ENCODE assay signal across 11 cellular contexts in genomic region chr17:57097832-57098421, GRCh38. TPM values are rescaled to one million over a fixed set of nuclear protein-coding genes. Genes with fewer than 3 reads are reported as not detected.
DNase-seq lines count a peak whose midpoint lies in the region; ATAC-seq, FAIRE-seq and TF ChIP-seq lines count a peak whose summit lies in the region.
"Had no signal": no experiment of that assay in that cellular context is flagged by ENCODE, and none has a peak within 500 bp of the region (broad histone marks: within the 10 kb centered on the region; RNA-seq: fewer than 3 reads in every experiment).

No MANE protein-coding gene starts in this region.

- no peak overlapping the region for H3K27ac ChIP-seq in K562 (ENCODE audit: extremely low read depth, low read depth, low read length)
- peak overlapping the region; percentile 51 for H3K27ac ChIP-seq in iPS-20b (ENCODE audit: low read length)
- peak overlapping the region; percentile 34 to 99 (median 62) for H3K27ac ChIP-seq in transverse colon
- H3K27ac ChIP-seq: foreskin keratinocyte had no signal

- TF ChIP-seq EP300 in K562 (IDR thresholded peaks at IDR 0.05; ENCODE audit: low read length) (no peak), transverse colon (IDR thresholded peaks at IDR 0.05; ENCODE audit: low read depth) (no peak)

- no peak overlapping the region for H3K4me3 Mint-ChIP-seq in natural killer cell

- POLR2A ChIA-PET in K562 (lab: Yijun Ruan, JAX) = interaction anchor here (0.8 to 1.6 kb wide), 4 partner anchors 9 to 13 kb away, joined by 5 to 10 read pairs (median 6); partner anchors contain the start of gene AKAP1

- H3K27me3 Mint-ChIP-seq in natural killer cell (ENCODE audit: low read depth in 2 of 2) = no peaks in the 10 kb centered on the region

- H3K79me2 ChIP-seq in K562 (ENCODE audit: control insufficient read depth, insufficient read depth, low read length) = peaks cover 88% of the 10 kb centered on the region

- H3K9ac ChIP-seq in K562 (ENCODE audit: insufficient read depth in 1 of 2, low read depth in 2 of 2, low read length in 2 of 2) (peak overlapping the region in 1 of 2 experiments; percentile 42; a peak in 1 of 4 replicates), iPS-20b (ENCODE audit: low read depth, low read length) (no peak overlapping the region)

- no peak overlapping the region for H2AFZ ChIP-seq in K562 (ENCODE audit: low read depth, low read length)

- H3K9me1 ChIP-seq in K562 (ENCODE audit: control insufficient read depth, insufficient read depth, low read length) = no peaks in the 10 kb centered on the region

- no peaks in the 10 kb centered on the region for H3K36me3 Mint-ChIP-seq in natural killer cell

- peaks cover 12 to 17% of the 10 kb centered on the region in 2 experiments; a peak in 4 of 5 replicates for H3K4me1 ChIP-seq in K562 (replicated peaks in 1 of 2; ENCODE audit: control insufficient read depth in 2 of 2, insufficient read depth in 2 of 2, low read length in 2 of 2)
- peaks cover 23% of the 10 kb centered on the region; the same call in 1 of the 2 replicates for H3K4me1 ChIP-seq in iPS-20b (ENCODE audit: insufficient read depth, low read length)
- peaks cover 20 to 88% (median 36%) of the 10 kb centered on the region in 4 donors for H3K4me1 ChIP-seq in transverse colon
- H3K4me1 ChIP-seq: foreskin keratinocyte had no signal

- ATAC-seq in K562 (peak; percentile 43; the same call in 2 of the 3 replicates), GM21423 (IDR thresholded peaks at IDR 0.05; ENCODE audit: unreplicated experiment) (no peak), natural killer cell (no peak)
- ATAC-seq: foreskin keratinocyte had no signal

- peaks cover 8 to 22% of the 10 kb centered on the region in 2 donors for H3K4me1 Mint-ChIP-seq in natural killer cell

- H3K36me3 ChIP-seq in K562 (ENCODE audit: control insufficient read depth, insufficient read depth, low read length) (peaks cover 11% of the 10 kb centered on the region; the same call in 2 of the 3 replicates), iPS-20b (ENCODE audit: insufficient read depth, low read depth, low read length) (no peaks in the 10 kb centered on the region), transverse colon (no peaks in the 10 kb centered on the region)

- TF ChIP-seq CTCF in K562 (IDR thresholded peaks at IDR 0.05 in 2 of 3, conservative IDR thresholded peaks at IDR 0.05 in 1 of 3; ENCODE audit: insufficient read depth in 2 of 3, low read depth in 1 of 3, low read length in 3 of 3) (no peak), transverse colon (IDR thresholded peaks at IDR 0.05) (no peak), natural killer cell (IDR thresholded peaks at IDR 0.05) (no peak)

- no peaks in the 10 kb centered on the region for H3K9me3 Mint-ChIP-seq in natural killer cell

- peak; percentile 62 for FAIRE-seq in K562 (lab: Jason Lieb, UNC)
- FAIRE-seq: A204.1 had no signal

- DNase-seq in NCI-H1092 treated with DMSO at 0.1 percent for 48 hours (lab: John Stamatoyannopoulos, UW) (peak; percentile 17), NCI-H1092 (lab: John Stamatoyannopoulos, UW) (no peak), K562 (ENCODE audit: extremely low read depth in 1 of 4, low spot score in 3 of 4) (no peak), transverse colon (no peak), iPS-NIHi7 (ENCODE audit: extremely low spot score) (no peak), natural killer cell (no peak)
- DNase-seq: foreskin keratinocyte; stimulated activated CD4-positive, alpha-beta T cell treated with anti-CD3 and anti-CD28 coated beads, Interleukin-15, amount 100 ng/mL, for 24 hours had no signal

- TF ChIP-seq POLR2A in K562 (conservative IDR thresholded peaks at IDR 0.05) = no peak
- TF ChIP-seq POLR2A in transverse colon (IDR thresholded peaks at IDR 0.05) = no peak

- H3K4me3 ChIP-seq in K562 (no peak overlapping the region), iPS-20b (ENCODE audit: low read length) (no peak overlapping the region), transverse colon (no peak overlapping the region)

- TF ChIP-seq RAD21 in K562 (CRISPR knock-in tag; conservative IDR thresholded peaks at IDR 0.05 in 1 of 2, IDR thresholded peaks at IDR 0.05 in 1 of 2) = no peak

- H4K20me1 ChIP-seq in K562 (replicated peaks; ENCODE audit: control insufficient read depth, insufficient read depth, low read length) = peaks cover 32% of the 10 kb centered on the region

- CTCF ChIA-PET in K562 (lab: Yijun Ruan, JAX; ENCODE audit: low intra/inter-chr PET ratio) = no interaction called here

- 35% methylated on average over 2 of the region's 2 CpGs for WGBS in K562 (ENCODE audit: insufficient coverage, low coverage, missing lambda C conversion rate)
- 20 to 37% methylated on average over 1 to 2 of the region's 2 CpGs for WGBS in transverse colon (ENCODE audit: low coverage in 1 of 2), 2 donors

- intact Hi-C loops in K562 (cut with micrococcal nuclease) = no loop called here
- intact Hi-C loops in transverse colon (cut with DNase I; ENCODE audit: low total_unique reads) = no loop called here
- intact Hi-C loops in natural killer cell (cut with micrococcal nuclease) = no loop called here

- no peaks in the 10 kb centered on the region for H3K27me3 ChIP-seq in K562 (ENCODE audit: control insufficient read depth in 2 of 2, insufficient read depth in 2 of 2, low read length in 2 of 2)
- no peaks in the 10 kb centered on the region for H3K27me3 ChIP-seq in iPS-20b (ENCODE audit: insufficient read depth, low read length)
- no peaks in the 10 kb centered on the region for H3K27me3 ChIP-seq in transverse colon
- H3K27me3 ChIP-seq: foreskin keratinocyte had no signal

- H3K9me3 ChIP-seq in K562 (replicated peaks; ENCODE audit: control insufficient read depth, insufficient read depth, low read depth, low read length) (no peaks in the 10 kb centered on the region), iPS-20b (ENCODE audit: insufficient read depth, low read depth, low read length) (no peaks in the 10 kb centered on the region), transverse colon (no peaks in the 10 kb centered on the region)

- BruUV-seq in K562 (replicated peaks; lab: Mats Ljungman, UMichigan) = no TSS peak

- no peak overlapping the region for H3K4me2 ChIP-seq in K562 (ENCODE audit: insufficient read depth, low read length)

- in situ Hi-C loops in K562 (cut with MboI) = no loop called here
- in situ Hi-C loops in transverse colon (cut with MboI; ENCODE audit: low pct_ligation_motif_present in 1 of 4, low pct_unique_long_range_greater_than_20kb in 1 of 4, low sequenced_read_pairs in 3 of 4) = no loop called here

- no peak overlapping the region for H3K27ac Mint-ChIP-seq in natural killer cell

TF ChIP-seq in K562, 482 proteins besides CTCF, POLR2A, EP300 and RAD21:
- TF ChIP-seq BHLHE40 (IDR thresholded peaks at IDR 0.05; ENCODE audit: low read length) = peak; percentile 79
- TF ChIP-seq ZNF696 (CRISPR knock-in tag; conservative IDR thresholded peaks at IDR 0.05) = no peak
- TF ChIP-seq C11orf30 (IDR thresholded peaks at IDR 0.05; ENCODE audit: low read depth) = 0 out of 2 replicates have a peak, but pooled peaks have one; percentile 19
- TF ChIP-seq MAFG (tag; conservative IDR thresholded peaks at IDR 0.05) = 0 out of 2 replicates have a peak, but pooled peaks have one; percentile 17
- no peak for TF ChIP-seq RBM17 (IDR thresholded peaks at IDR 0.05; ENCODE audit: borderline replicate concordance, low read depth, low read length)
- TF ChIP-seq NFIC (IDR thresholded peaks at IDR 0.05) = peak; percentile 92

RNA-seq across cellular contexts. Expression of gene AKAP1, which starts 12.9 kb away (rescaled TPM):
- 47.3 and 76.5 TPM in 2 replicates for total RNA-seq in K562 (2011; cell fraction: chromatin; rRNA removed; ENCODE audit: low replicate concordance)
- total RNA-seq in K562 (2011; cell fraction: nucleolus; rRNA removed) = 65.9 and 69.3 TPM in 2 replicates
- 70.5 and 70.8 TPM in 2 replicates for total RNA-seq in K562 (2011; cell fraction: nucleoplasm; rRNA removed)
- total RNA-seq in K562 (2014; rRNA removed) (50.4 and 57.2 TPM in 2 replicates), K562 (2014; rRNA removed; fragmentation: Illumina TruSeq; extraction: Trizol) (24.5 and 29.4 TPM in 2 replicates), K562 (2015; rRNA removed; fragmentation: Illumina TruSeq; extraction: Trizol) (36.4 and 41.2 TPM in 2 replicates), K562 (2021) (40.7 and 44.9 TPM in 2 replicates), transverse colon (100 to 1,000 TPM; 137 to 193 (median 171) TPM), natural killer cell (10 to 100 TPM in 2 of 3 donors, 1 to 10 TPM in 1; 9.8 to 15.8 (median 11.4) TPM)
- polyA plus RNA-seq in K562 (2011; rRNA removed) (46.8 and 48.4 TPM in 2 replicates), K562 (2014; fragmentation: Illumina TruSeq; extraction: Trizol) (58.3 and 63.8 TPM in 2 replicates), K562 (2014; fragmentation: Nextera tagmentation; extraction: Ambion mirVana) (10 to 100 TPM; 12.9 to 13.2 TPM), K562 (2014; rRNA removed) (34.9 and 40.7 TPM in 2 replicates)
- polyA plus RNA-seq in K562 (2011; cell fraction: cytosol; rRNA removed) = 54.8 and 62.0 TPM in 2 replicates
- polyA plus RNA-seq in K562 (2011; cell fraction: nucleus; rRNA removed) = 198 and 242 TPM in 2 replicates
- polyA plus RNA-seq in K562 (2012) = 24.4 and 26.8 TPM in 2 replicates
- 62.1 and 70.8 TPM in 2 replicates for polyA minus RNA-seq in K562 (2011; rRNA and poly(A)+ RNA removed)
- polyA minus RNA-seq in K562 (2011; cell fraction: cytosol; rRNA and poly(A)+ RNA removed) = 57.1 and 64.3 TPM in 2 replicates
- polyA minus RNA-seq in K562 (2011; cell fraction: nucleus; rRNA and poly(A)+ RNA removed) = 25.3 and 35.0 TPM in 2 replicates
